ENCODE assay signal across 19 cellular contexts in genomic region chr1:209428241-209428921, GRCh38.
A peak's percentile ranks its signal among the peaks of the same experiment; 100 is the strongest.
DNase-seq lines count a peak whose midpoint lies in the region; ATAC-seq and TF ChIP-seq lines count a peak whose summit lies in the region.
"Had no signal": no experiment of that assay in that cellular context is flagged by ENCODE, and none has a peak within 500 bp of the region (broad histone marks: within the 10 kb centered on the region; RNA-seq: fewer than 3 reads in every experiment).

No MANE protein-coding gene starts in this region.

- peak overlapping the region; percentile 8 for H2AFZ ChIP-seq in PC-3 (ENCODE audit: low read length)

- no peak for TF ChIP-seq CTCF in PC-3 (conservative IDR thresholded peaks at IDR 0.05; ENCODE audit: low read depth, low read length)
- TF ChIP-seq CTCF in foreskin keratinocyte (conservative IDR thresholded peaks at IDR 0.05): no peak
- TF ChIP-seq CTCF in progenitor cell of endocrine pancreas (IDR thresholded peaks at IDR 0.05; ENCODE audit: unreplicated experiment): no peak

- H3K4me1 ChIP-seq in HUES48 (ENCODE audit: control insufficient read depth, insufficient read depth, low read length): peaks cover 56% of the 10 kb centered on the region
- H3K4me1 ChIP-seq in PC-3 (ENCODE audit: insufficient read depth, low read length): peaks cover 39% of the 10 kb centered on the region
- H3K4me1 ChIP-seq in foreskin keratinocyte: peaks cover 11% of the 10 kb centered on the region
- no peaks in the 10 kb centered on the region for H3K4me1 ChIP-seq in effector memory CD4-positive, alpha-beta T cell (ENCODE audit: control insufficient read depth, insufficient read depth, low read length, poor library complexity, severe bottlenecking)
- H3K4me1 ChIP-seq: BE2C, right atrium auricular region had no signal

- H3K9me3 ChIP-seq in HUES48 (ENCODE audit: control insufficient read depth, insufficient read depth, low read length) (no peaks in the 10 kb centered on the region), PC-3 (ENCODE audit: low read length) (no peaks in the 10 kb centered on the region)
- H3K9me3 ChIP-seq in effector memory CD4-positive, alpha-beta T cell (ENCODE audit: control insufficient read depth, low read length): no peaks in the 10 kb centered on the region
- H3K9me3 ChIP-seq: BE2C, right atrium auricular region had no signal

- H3K27ac Mint-ChIP-seq in progenitor cell of endocrine pancreas: peak overlapping the region; percentile 94
- H3K27ac Mint-ChIP-seq: activated T-helper 17 cell treated with anti-CD3 and anti-CD28 coated beads, Interleukin-2, amount 50 U/mL, for 72 hours; dendritic cell treated with granulocyte-macrophage colony-stimulating factor and Interleukin-4, amounts not matched to agents 40 ng/mL and 50 ng/mL, for 4 days; naive B cell; T-helper 17 cell had no signal

- peak overlapping the region; percentile 72 for H3K4me3 Mint-ChIP-seq in progenitor cell of endocrine pancreas (ENCODE audit: low read depth)
- H3K4me3 Mint-ChIP-seq: activated T-helper 17 cell treated with anti-CD3 and anti-CD28 coated beads, Interleukin-2, amount 50 U/mL, for 72 hours; dendritic cell treated with granulocyte-macrophage colony-stimulating factor and Interleukin-4, amounts not matched to agents 40 ng/mL and 50 ng/mL, for 4 days; naive B cell; stimulated activated naive CD8-positive, alpha-beta T cell treated with anti-CD3 and anti-CD28 coated beads, Interleukin-15, amount 100 ng/mL, for 72 hours; T-helper 17 cell had no signal

- no peaks in the 10 kb centered on the region for H3K9me2 ChIP-seq in PC-3 (replicated peaks; ENCODE audit: low read length)

- H3K27ac ChIP-seq in HUES48 (ENCODE audit: low read depth, low read length) (peak overlapping the region; percentile 83), PC-3 (ENCODE audit: low read length) (peak overlapping the region; percentile 88), foreskin keratinocyte (peak overlapping the region; percentile 90)
- no peak overlapping the region for H3K27ac ChIP-seq in effector memory CD4-positive, alpha-beta T cell (ENCODE audit: insufficient read depth, low read length, poor library complexity, severe bottlenecking)
- H3K27ac ChIP-seq: right atrium auricular region had no signal

- peaks cover 42% of the 10 kb centered on the region for H3K4me1 Mint-ChIP-seq in progenitor cell of endocrine pancreas (ENCODE audit: low read depth)
- H3K4me1 Mint-ChIP-seq: activated T-helper 17 cell treated with anti-CD3 and anti-CD28 coated beads, Interleukin-2, amount 50 U/mL, for 72 hours; naive B cell had no signal

- peak; percentile 65 for ATAC-seq in PC-3
- peak; percentile 73 for ATAC-seq in foreskin keratinocyte
- no peak for ATAC-seq in HG02623 (IDR thresholded peaks at IDR 0.05; ENCODE audit: unreplicated experiment)
- ATAC-seq: activated T-helper 17 cell treated with anti-CD3 and anti-CD28 coated beads, Interleukin-2, amount 50 U/mL, for 72 hours; left colon; stimulated activated naive CD8-positive, alpha-beta T cell treated with anti-CD3 and anti-CD28 coated beads, Interleukin-15, amount 100 ng/mL, for 72 hours; T-helper 17 cell had no signal

- H3K79me2 ChIP-seq in PC-3 (ENCODE audit: low read length): peaks cover 48% of the 10 kb centered on the region

- no peaks in the 10 kb centered on the region for H3K9me3 Mint-ChIP-seq in progenitor cell of endocrine pancreas (ENCODE audit: low read depth)
- H3K9me3 Mint-ChIP-seq: activated T-helper 17 cell treated with anti-CD3 and anti-CD28 coated beads, Interleukin-2, amount 50 U/mL, for 72 hours; dendritic cell treated with granulocyte-macrophage colony-stimulating factor and Interleukin-4, amounts not matched to agents 40 ng/mL and 50 ng/mL, for 4 days; stimulated activated naive CD8-positive, alpha-beta T cell treated with anti-CD3 and anti-CD28 coated beads, Interleukin-15, amount 100 ng/mL, for 72 hours had no signal

- H3F3A ChIP-seq in PC-3 (ENCODE audit: low read length, unreplicated experiment): peaks cover 26% of the 10 kb centered on the region

- CTCF ChIA-PET in PC-3 (lab: Charles Lee): interaction anchor here (0.6 kb wide), 1 partner anchor 16 kb away, joined by 3 read pairs; no protein-coding TSS in a partner anchor

- no peaks in the 10 kb centered on the region for H4K20me1 ChIP-seq in PC-3 (ENCODE audit: low read length)

- no TSS peak for BruUV-seq in PC-3 (replicated peaks; lab: Mats Ljungman, UMichigan)

- intact Hi-C loops in PC-3 (cut with micrococcal nuclease): no loop called here

- POLR2A ChIA-PET in PC-3 (lab: Charles Lee; ENCODE audit: unreplicated experiment): interaction anchor here (0.6 to 1.0 kb wide), 4 partner anchors 12 to 418 kb away, joined by 3 to 13 read pairs (median 4); no protein-coding TSS in a partner anchor

- H3K36me3 Mint-ChIP-seq in progenitor cell of endocrine pancreas (ENCODE audit: insufficient read depth): no peaks in the 10 kb centered on the region
- H3K36me3 Mint-ChIP-seq: naive B cell had no signal

- H3K27me3 ChIP-seq in HUES48 (ENCODE audit: control insufficient read depth, insufficient read depth, low read length) (no peaks in the 10 kb centered on the region), PC-3 (ENCODE audit: low read length) (no peaks in the 10 kb centered on the region), foreskin keratinocyte (no peaks in the 10 kb centered on the region)
- H3K27me3 ChIP-seq in effector memory CD4-positive, alpha-beta T cell (replicated peaks; ENCODE audit: control insufficient read depth, insufficient read depth, low read length, poor library complexity, severe bottlenecking): peaks cover 3% of the 10 kb centered on the region
- H3K27me3 ChIP-seq: BE2C, right atrium auricular region had no signal

- H3K4me2 ChIP-seq in PC-3 (ENCODE audit: low read length): peak overlapping the region; percentile 83

- H3K27me3 Mint-ChIP-seq in progenitor cell of endocrine pancreas: no peaks in the 10 kb centered on the region

- DNase-seq in PC-3 (peak; percentile 97), foreskin keratinocyte (peak; percentile 95 to 97), progenitor cell of endocrine pancreas (ENCODE audit: low spot score, unreplicated experiment) (no peak), NCI-H1694 treated with DMSO at 0.1 percent for 48 hours (lab: John Stamatoyannopoulos, UW) (no peak), NCI-H2081 treated with DMSO at 0.1 percent for 48 hours (lab: John Stamatoyannopoulos, UW) (no peak)
- DNase-seq in effector memory CD4-positive, alpha-beta T cell: no peak
- DNase-seq: BE2C; DND-41; foreskin melanocyte; left colon; naive B cell; NCI-H2227 treated with DMSO at 0.1 percent for 48 hours; stimulated activated naive CD8-positive, alpha-beta T cell treated with anti-CD3 and anti-CD28 coated beads, Interleukin-15, amount 100 ng/mL, for 72 hours; T-helper 17 cell had no signal

- H3K4me3 ChIP-seq in HUES48 (ENCODE audit: low read depth, low read length) (peak overlapping the region; percentile 56), PC-3 (ENCODE audit: low read length) (peak overlapping the region; percentile 88)
- H3K4me3 ChIP-seq in effector memory CD4-positive, alpha-beta T cell (ENCODE audit: insufficient read depth, low read depth, low read length, poor library complexity, severe bottlenecking): no peak overlapping the region
- H3K4me3 ChIP-seq: right atrium auricular region had no signal

- H3K9ac ChIP-seq in HUES48 (ENCODE audit: low read depth, low read length) (no peak overlapping the region), PC-3 (ENCODE audit: low read length) (peak overlapping the region; percentile 65)

- H3K36me3 ChIP-seq in HUES48 (ENCODE audit: control insufficient read depth, insufficient read depth, low read length): peaks cover 8% of the 10 kb centered on the region; the same call in 1 of the 2 replicates
- peaks cover 31% of the 10 kb centered on the region for H3K36me3 ChIP-seq in PC-3 (ENCODE audit: low read depth, low read length)
- H3K36me3 ChIP-seq in effector memory CD4-positive, alpha-beta T cell (ENCODE audit: control insufficient read depth, insufficient read depth, low read length): no peaks in the 10 kb centered on the region
- H3K36me3 ChIP-seq: BE2C, right atrium auricular region had no signal

Comparison
In these comparisons a context has a peak if more than half of its experiments do, and no peak if none do; other contexts are left out.
1. DNase-seq: peak in PC-3 (single experiment) and foreskin keratinocyte (2 of 2); none in progenitor cell of endocrine pancreas (single experiment), NCI-H1694 treated with DMSO at 0.1 percent for 48 hours (single experiment), effector memory CD4-positive, alpha-beta T cell (0 of 3) and NCI-H2081 treated with DMSO at 0.1 percent for 48 hours (single experiment).